Comparison of ENCODE assay signal across 14 cellular contexts in genomic region chr2:168567840-168568239, GRCh38.
"Had no signal": no experiment of that assay in that cellular context is flagged by ENCODE, and none has a peak within 500 bp of the region (broad histone marks: within the 10 kb centered on the region; RNA-seq: fewer than 3 reads in every experiment).

No MANE protein-coding gene starts in this region.

- H3K4me3 ChIP-seq: body of pancreas, left lung, thyroid gland, vagina had no signal

- H3K4me3 Mint-ChIP-seq: activated B cell treated with CpG ODN at 0.5 μM for 24 hours; activated CD4-positive, alpha-beta T cell treated with anti-CD3 and anti-CD28 coated beads, Interleukin-2, amount 10 ng/mL, durations not matched to agents 7 days and 5 days; neural crest cell had no signal

- DNase-seq: activated B cell treated with CpG ODN at 0.5 μM for 24 hours; activated CD4-positive, alpha-beta T cell treated with anti-CD3 and anti-CD28 coated beads, Interleukin-2, amount 10 ng/mL, durations not matched to agents 7 days and 5 days; activated naive CD4-positive, alpha-beta T cell treated with anti-CD3 and anti-CD28 coated beads, Interleukin-2, amount 50 U/mL, for 16 hours; activated T-cell treated with anti-CD3 and anti-CD28 coated beads, Interleukin-2, amount 50 U/mL, for 1 hour; body of pancreas; head of caudate nucleus; left lung; mesenchymal stem cell; stimulated activated CD4-positive, alpha-beta T cell treated with anti-CD3 and anti-CD28 coated beads, Interleukin-15, amount 100 ng/mL, for 24 hours; stimulated activated CD4-positive, alpha-beta T cell treated with anti-CD3 and anti-CD28 coated beads, Interleukin-4, amount 100 ng/mL, for 24 hours; thyroid gland had no signal

- H3K27me3 ChIP-seq: body of pancreas, left lung, thyroid gland, vagina had no signal

- H3K27ac Mint-ChIP-seq: activated B cell treated with CpG ODN at 0.5 μM for 24 hours; activated CD4-positive, alpha-beta T cell treated with anti-CD3 and anti-CD28 coated beads, Interleukin-2, amount 10 ng/mL, durations not matched to agents 7 days and 5 days had no signal

- H3K27ac ChIP-seq: body of pancreas, left lung, vagina had no signal

- H3K27me3 Mint-ChIP-seq: activated B cell treated with CpG ODN at 0.5 μM for 24 hours; activated CD4-positive, alpha-beta T cell treated with anti-CD3 and anti-CD28 coated beads, Interleukin-2, amount 10 ng/mL, durations not matched to agents 7 days and 5 days had no signal

- ATAC-seq: body of pancreas, esophagus mucosa, left lung had no signal

- H3K36me3 ChIP-seq: left lung, thyroid gland, vagina had no signal

- H3K9me3 Mint-ChIP-seq: activated B cell treated with CpG ODN at 0.5 μM for 24 hours; activated CD4-positive, alpha-beta T cell treated with anti-CD3 and anti-CD28 coated beads, Interleukin-2, amount 10 ng/mL, durations not matched to agents 7 days and 5 days; neural crest cell had no signal

- H3K9me3 ChIP-seq: body of pancreas, left lung, thyroid gland, vagina had no signal
